ENCODE assay signal across 1 cellular context in genomic region chr6:33410050-33410710, GRCh38.
TF ChIP-seq lines count a peak whose summit lies in the region.

No MANE protein-coding gene starts in this region.

TF ChIP-seq in HepG2, 621 proteins besides CTCF, POLR2A, EP300 and RAD21 (continued from another document and continues in another):
- no peak for TF ChIP-seq PBX2 (CRISPR knock-in tag; IDR thresholded peaks at IDR 0.05)
- no peak for TF ChIP-seq SNAPC4 (CRISPR knock-in tag; IDR thresholded peaks at IDR 0.05)
- peak; percentile 93 for TF ChIP-seq ZMYM4 (CRISPR knock-in tag; IDR thresholded peaks at IDR 0.05)
- TF ChIP-seq SNAPC2 (CRISPR knock-in tag; IDR thresholded peaks at IDR 0.05) = peak; percentile 98; the same call in 1 of the 2 replicates
- TF ChIP-seq PAX8 (CRISPR knock-in tag; IDR thresholded peaks at IDR 0.05; ENCODE audit: borderline replicate concordance) = no peak; the same call in 1 of the 2 replicates
- TF ChIP-seq, protein P1, sequence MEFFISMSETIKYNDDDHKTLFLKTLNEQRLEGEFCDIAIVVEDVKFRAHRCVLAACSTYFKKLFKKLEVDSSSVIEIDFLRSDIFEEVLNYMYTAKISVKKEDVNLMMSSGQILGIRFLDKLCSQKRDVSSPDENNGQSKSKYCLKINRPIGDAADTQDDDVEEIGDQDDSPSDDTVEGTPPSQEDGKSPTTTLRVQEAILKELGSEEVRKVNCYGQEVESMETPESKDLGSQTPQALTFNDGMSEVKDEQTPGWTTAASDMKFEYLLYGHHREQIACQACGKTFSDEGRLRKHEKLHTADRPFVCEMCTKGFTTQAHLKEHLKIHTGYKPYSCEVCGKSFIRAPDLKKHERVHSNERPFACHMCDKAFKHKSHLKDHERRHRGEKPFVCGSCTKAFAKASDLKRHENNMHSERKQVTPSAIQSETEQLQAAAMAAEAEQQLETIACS (CRISPR knock-in tag; IDR thresholded peaks at IDR 0.05) = peak; percentile 93
- TF ChIP-seq ZNF564 (CRISPR knock-in tag; IDR thresholded peaks at IDR 0.05) = peak; percentile 88; the same call in 1 of the 2 replicates
- TF ChIP-seq NR2F2 (IDR thresholded peaks at IDR 0.05; ENCODE audit: borderline replicate concordance, low read depth) = no peak; the same call in 1 of the 2 replicates
- TF ChIP-seq, protein P2, sequence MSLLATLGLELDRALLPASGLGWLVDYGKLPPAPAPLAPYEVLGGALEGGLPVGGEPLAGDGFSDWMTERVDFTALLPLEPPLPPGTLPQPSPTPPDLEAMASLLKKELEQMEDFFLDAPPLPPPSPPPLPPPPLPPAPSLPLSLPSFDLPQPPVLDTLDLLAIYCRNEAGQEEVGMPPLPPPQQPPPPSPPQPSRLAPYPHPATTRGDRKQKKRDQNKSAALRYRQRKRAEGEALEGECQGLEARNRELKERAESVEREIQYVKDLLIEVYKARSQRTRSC (CRISPR knock-in tag; IDR thresholded peaks at IDR 0.05; ENCODE audit: low read depth) = 0 out of 2 replicates have a peak, but pooled peaks have one; percentile 76
- no peak; the same call in 1 of the 2 replicates for TF ChIP-seq KLF9 (CRISPR knock-in tag; IDR thresholded peaks at IDR 0.05; ENCODE audit: low read depth)
- TF ChIP-seq, protein P3, sequence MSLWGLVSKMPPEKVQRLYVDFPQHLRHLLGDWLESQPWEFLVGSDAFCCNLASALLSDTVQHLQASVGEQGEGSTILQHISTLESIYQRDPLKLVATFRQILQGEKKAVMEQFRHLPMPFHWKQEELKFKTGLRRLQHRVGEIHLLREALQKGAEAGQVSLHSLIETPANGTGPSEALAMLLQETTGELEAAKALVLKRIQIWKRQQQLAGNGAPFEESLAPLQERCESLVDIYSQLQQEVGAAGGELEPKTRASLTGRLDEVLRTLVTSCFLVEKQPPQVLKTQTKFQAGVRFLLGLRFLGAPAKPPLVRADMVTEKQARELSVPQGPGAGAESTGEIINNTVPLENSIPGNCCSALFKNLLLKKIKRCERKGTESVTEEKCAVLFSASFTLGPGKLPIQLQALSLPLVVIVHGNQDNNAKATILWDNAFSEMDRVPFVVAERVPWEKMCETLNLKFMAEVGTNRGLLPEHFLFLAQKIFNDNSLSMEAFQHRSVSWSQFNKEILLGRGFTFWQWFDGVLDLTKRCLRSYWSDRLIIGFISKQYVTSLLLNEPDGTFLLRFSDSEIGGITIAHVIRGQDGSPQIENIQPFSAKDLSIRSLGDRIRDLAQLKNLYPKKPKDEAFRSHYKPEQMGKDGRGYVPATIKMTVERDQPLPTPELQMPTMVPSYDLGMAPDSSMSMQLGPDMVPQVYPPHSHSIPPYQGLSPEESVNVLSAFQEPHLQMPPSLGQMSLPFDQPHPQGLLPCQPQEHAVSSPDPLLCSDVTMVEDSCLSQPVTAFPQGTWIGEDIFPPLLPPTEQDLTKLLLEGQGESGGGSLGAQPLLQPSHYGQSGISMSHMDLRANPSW (CRISPR knock-in tag; IDR thresholded peaks at IDR 0.05; ENCODE audit: borderline replicate concordance) = peak; percentile 75; the same call in 1 of the 2 replicates
- TF ChIP-seq, protein P4, sequence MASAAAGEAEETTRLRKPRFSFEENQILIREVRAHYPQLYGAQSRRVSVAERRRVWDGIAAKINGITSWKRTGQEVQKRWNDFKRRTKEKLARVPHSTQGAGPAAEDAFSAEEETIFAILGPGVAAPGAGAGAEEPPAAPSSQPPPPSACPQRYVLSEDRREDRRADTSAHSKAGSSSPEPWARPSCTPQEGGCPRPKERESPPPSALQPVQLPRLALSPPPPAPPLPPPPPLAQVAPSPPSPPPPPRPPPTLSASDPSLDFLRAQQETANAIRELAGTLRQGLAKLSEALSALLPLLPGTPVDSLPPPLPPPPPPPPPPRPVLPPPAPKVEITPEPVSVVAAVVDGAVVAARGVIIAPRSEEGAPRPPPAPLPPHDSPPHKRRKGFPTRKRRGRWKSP (CRISPR knock-in tag; IDR thresholded peaks at IDR 0.05) = peak; percentile 97
- no peak; the same call in 1 of the 2 replicates for TF ChIP-seq SOX13 (IDR thresholded peaks at IDR 0.05)
- TF ChIP-seq SOX13 (CRISPR knock-in tag; conservative IDR thresholded peaks at IDR 0.05 in 1 of 2, IDR thresholded peaks at IDR 0.05 in 1 of 2) = peak in 1 of 2 experiments; percentile 48; a peak in 1 of 4 replicates
- TF ChIP-seq MXI1 (IDR thresholded peaks at IDR 0.05; ENCODE audit: borderline replicate concordance, low read depth, low read length) = peak; percentile 86; the same call in 2 of the 3 replicates
- TF ChIP-seq, protein P5, sequence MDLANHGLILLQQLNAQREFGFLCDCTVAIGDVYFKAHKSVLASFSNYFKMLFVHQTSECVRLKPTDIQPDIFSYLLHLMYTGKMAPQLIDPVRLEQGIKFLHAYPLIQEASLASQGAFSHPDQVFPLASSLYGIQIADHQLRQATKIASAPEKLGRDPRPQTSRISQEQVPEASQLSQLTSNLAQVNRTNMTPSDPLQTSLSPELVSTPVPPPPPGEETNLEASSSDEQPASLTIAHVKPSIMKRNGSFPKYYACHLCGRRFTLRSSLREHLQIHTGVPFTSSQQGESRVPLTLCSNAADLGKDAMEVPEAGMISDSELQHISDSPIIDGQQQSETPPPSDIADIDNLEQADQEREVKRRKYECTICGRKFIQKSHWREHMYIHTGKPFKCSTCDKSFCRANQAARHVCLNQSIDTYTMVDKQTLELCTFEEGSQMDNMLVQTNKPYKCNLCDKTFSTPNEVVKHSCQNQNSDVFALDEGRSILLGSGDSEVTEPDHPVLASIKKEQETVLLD (CRISPR knock-in tag; IDR thresholded peaks at IDR 0.05; ENCODE audit: low read depth) = peak; percentile 99
- peak; percentile 78 for TF ChIP-seq SIN3B (IDR thresholded peaks at IDR 0.05; ENCODE audit: low read length)
- no peak for TF ChIP-seq FOXP1 (IDR thresholded peaks at IDR 0.05)
- no peak for TF ChIP-seq FOXP1 (CRISPR knock-in tag; IDR thresholded peaks at IDR 0.05)
- peak; percentile 70; the same call in 1 of the 2 replicates for TF ChIP-seq UBTF (CRISPR knock-in tag; IDR thresholded peaks at IDR 0.05)
- TF ChIP-seq KIAA2018 (CRISPR knock-in tag; IDR thresholded peaks at IDR 0.05; ENCODE audit: borderline replicate concordance) = no peak
- TF ChIP-seq ISL2 (CRISPR knock-in tag; IDR thresholded peaks at IDR 0.05) = peak; percentile 66
- TF ChIP-seq NR0B2 (CRISPR knock-in tag; IDR thresholded peaks at IDR 0.05) = peak; percentile 99
- peak; percentile 100 for TF ChIP-seq AKAP8 (CRISPR knock-in tag; IDR thresholded peaks at IDR 0.05)
- no peak for TF ChIP-seq ZC3H4 (CRISPR knock-in tag; IDR thresholded peaks at IDR 0.05; ENCODE audit: borderline replicate concordance)
- TF ChIP-seq TGIF2 (CRISPR knock-in tag; IDR thresholded peaks at IDR 0.05) = peak; percentile 87; the same call in 1 of the 2 replicates
